Comparison of ENCODE assay signal across 14 cellular contexts in genomic region chr12:120628919-120629318, GRCh38. TPM values are rescaled to one million over a fixed set of nuclear protein-coding genes. Genes with fewer than 3 reads are reported as not detected.
A peak's percentile ranks its signal among the peaks of the same experiment; 100 is the strongest.
DNase-seq lines count a peak whose midpoint lies in the region; ATAC-seq, FAIRE-seq and TF ChIP-seq lines count a peak whose summit lies in the region.
"Had no signal": no experiment of that assay in that cellular context is flagged by ENCODE, and none has a peak within 500 bp of the region (broad histone marks: within the 10 kb centered on the region; RNA-seq: fewer than 3 reads in every experiment).

No MANE protein-coding gene starts in this region.

- H3K79me2 ChIP-seq in HepG2 (ENCODE audit: insufficient read depth, low read length), result no peaks in the 10 kb centered on the region

- no peaks in the 10 kb centered on the region for H3K36me3 Mint-ChIP-seq in activated naive CD4-positive, alpha-beta T cell treated with anti-CD3 and anti-CD28 coated beads, Interleukin-2, amount 50 U/mL, for 72 hours
- no peaks in the 10 kb centered on the region for H3K36me3 Mint-ChIP-seq in activated naive CD4-positive, alpha-beta T cell treated with anti-CD3 and anti-CD28 coated beads, Interleukin-2, amount 10 ng/mL, durations not matched to agents 7 days and 5 days

- H3K36me3 ChIP-seq in HepG2 (replicated peaks in 1 of 2; ENCODE audit: control insufficient read depth in 1 of 2, insufficient read depth in 2 of 2, low read length in 2 of 2), result no peaks in the 10 kb centered on the region
- H3K36me3 ChIP-seq: ascending aorta had no signal

- TF ChIP-seq EP300 in Ishikawa (IDR thresholded peaks at IDR 0.05; ENCODE audit: borderline replicate concordance), result no peak
- TF ChIP-seq EP300 in HepG2 (IDR thresholded peaks at IDR 0.05; ENCODE audit: low read depth in 2 of 2, low read length in 2 of 2), result no peak
- no peak for TF ChIP-seq EP300 in HepG2 (CRISPR knock-in tag; IDR thresholded peaks at IDR 0.05; ENCODE audit: borderline replicate concordance)

- H4K20me1 ChIP-seq in HepG2 (ENCODE audit: insufficient read depth, low read length), result no peaks in the 10 kb centered on the region

- FAIRE-seq in D721Med (lab: Jason Lieb, UNC) (no peak), HepG2 (lab: Jason Lieb, UNC) (peak; percentile 34)
- FAIRE-seq: GM18507 had no signal

- DNase-seq in D721Med (ENCODE audit: insufficient read length, low spot score) (no peak), cardiac fibroblast (ENCODE audit: low read depth in 2 of 2) (no peak), HepG2 (ENCODE audit: low spot score) (peak; percentile 29), GOT3 (lab: John Stamatoyannopoulos, UW) (no peak)
- DNase-seq in activated naive CD4-positive, alpha-beta T cell treated with anti-CD3 and anti-CD28 coated beads, Interleukin-2, amount 50 U/mL, for 72 hours (ENCODE audit: low spot score in 2 of 2), result no peak
- no peak for DNase-seq in activated naive CD4-positive, alpha-beta T cell treated with anti-CD3 and anti-CD28 coated beads, Interleukin-2, amount 10 ng/mL, durations not matched to agents 7 days and 5 days
- DNase-seq in activated CD4-positive, alpha-beta T cell treated with anti-CD3 and anti-CD28 coated beads for 1 hour, result no peak
- DNase-seq: activated CD8-positive, alpha-beta memory T cell treated with anti-CD3 and anti-CD28 coated beads, Interleukin-2, amount 50 U/mL, for 48 hours; NCI-H1105 treated with DMSO at 0.1 percent for 48 hours had no signal

- 1% methylated on average over 4 of the region's 4 CpGs for WGBS in HepG2 (ENCODE audit: low lambda C conversion rate)

- H3K27me3 Mint-ChIP-seq in activated naive CD4-positive, alpha-beta T cell treated with anti-CD3 and anti-CD28 coated beads, Interleukin-2, amount 10 ng/mL, durations not matched to agents 7 days and 5 days, result peaks cover 25% of the 10 kb centered on the region

- intact Hi-C loops in HepG2 (cut with micrococcal nuclease; ENCODE audit: unreplicated experiment), result no loop called here

- no peak overlapping the region for H2AFZ ChIP-seq in HepG2 (ENCODE audit: low read length)

- BruUV-seq in HepG2 (replicated peaks; lab: Mats Ljungman, UMichigan), result no TSS peak

- H3K4me2 ChIP-seq in HepG2 (ENCODE audit: low read depth, low read length), result peak overlapping the region; percentile 29; the same call in 1 of the 2 replicates

- in situ Hi-C loops in HepG2 (cut with HindIII; ENCODE audit: extremely low pct_ligation_motif_present, low pct_unique_long_range_greater_than_20kb), result no loop called here

- no peaks in the 10 kb centered on the region for H3K9me3 ChIP-seq in HepG2 (ENCODE audit: low read length)
- H3K9me3 ChIP-seq: ascending aorta had no signal

- H3K4me1 Mint-ChIP-seq in activated naive CD4-positive, alpha-beta T cell treated with anti-CD3 and anti-CD28 coated beads, Interleukin-2, amount 10 ng/mL, durations not matched to agents 7 days and 5 days, result no peaks in the 10 kb centered on the region

- TF ChIP-seq CTCF in D721Med (IDR thresholded peaks at IDR 0.05; ENCODE audit: insufficient read depth, missing control alignments) (peak; percentile 22), cardiac fibroblast (IDR thresholded peaks at IDR 0.05; ENCODE audit: low read depth, low read length) (peak; percentile 9), HepG2 (CRISPR knock-in tag; IDR thresholded peaks at IDR 0.05) (peak; percentile 78)

- peaks cover 0 to 14% of the 10 kb centered on the region in 2 experiments for H3K27me3 ChIP-seq in HepG2 (ENCODE audit: control insufficient read depth in 1 of 2, insufficient read depth in 2 of 2, low read length in 2 of 2)
- H3K27me3 ChIP-seq: ascending aorta had no signal

- POLR2A ChIA-PET in HepG2 (lab: Yijun Ruan, JAX), result interaction anchor here (1.3 kb wide), 1 partner anchor 21 kb away, joined by 4 read pairs; no protein-coding TSS in a partner anchor

- no peak for TF ChIP-seq POLR2A in HepG2 (IDR thresholded peaks at IDR 0.05; ENCODE audit: insufficient read depth in 1 of 2, low read depth in 2 of 2, low read length in 2 of 2)

- peak; percentile 99 for ATAC-seq in HepG2
- no peak for ATAC-seq in activated naive CD4-positive, alpha-beta T cell treated with anti-CD3 and anti-CD28 coated beads, Interleukin-2, amount 50 U/mL, for 72 hours

- no peak overlapping the region for H3K27ac ChIP-seq in HepG2 (ENCODE audit: extremely low read length, insufficient read depth, low read length)
- H3K27ac ChIP-seq: ascending aorta, HL-60, skin epidermis had no signal

- TF ChIP-seq RAD21 in Ishikawa (IDR thresholded peaks at IDR 0.05; ENCODE audit: low read depth), result 0 out of 2 replicates have a peak, but pooled peaks have one; percentile 16
- peak; percentile 28; the same call in 1 of the 2 replicates for TF ChIP-seq RAD21 in HepG2 (CRISPR knock-in tag; IDR thresholded peaks at IDR 0.05)

- peaks cover 10% of the 10 kb centered on the region; the same call in 1 of the 2 replicates for H3K4me1 ChIP-seq in HepG2 (ENCODE audit: insufficient read depth, low read length)
- H3K4me1 ChIP-seq: ascending aorta had no signal

- H3K4me3 ChIP-seq in cardiac fibroblast (replicated peaks in 1 of 2; ENCODE audit: low read depth in 2 of 2, low read length in 2 of 2), result no peak overlapping the region
- H3K4me3 ChIP-seq in HepG2 (replicated peaks in 1 of 3; ENCODE audit: insufficient read depth in 1 of 3, low read depth in 2 of 3, low read length in 3 of 3), result no peak overlapping the region; a peak in 1 of 6 replicates
- H3K4me3 ChIP-seq: ascending aorta, skin epidermis had no signal

- no peaks in the 10 kb centered on the region for H3K9me3 Mint-ChIP-seq in activated naive CD4-positive, alpha-beta T cell treated with anti-CD3 and anti-CD28 coated beads, Interleukin-2, amount 50 U/mL, for 72 hours
- no peaks in the 10 kb centered on the region for H3K9me3 Mint-ChIP-seq in activated naive CD4-positive, alpha-beta T cell treated with anti-CD3 and anti-CD28 coated beads, Interleukin-2, amount 10 ng/mL, durations not matched to agents 7 days and 5 days

- CTCF ChIA-PET in HepG2 (lab: Yijun Ruan, JAX; ENCODE audit: low intra/inter-chr PET ratio, low total read pairs), result no interaction called here
- CTCF ChIA-PET in activated naive CD4-positive, alpha-beta T cell treated with anti-CD3 and anti-CD28 coated beads, Interleukin-2, amount 10 ng/mL, durations not matched to agents 7 days and 5 days (lab: Charles Lee), result interaction anchor here (0.7 to 2.2 kb wide), 4 partner anchors 20 to 388 kb away, joined by 3 to 7 read pairs (median 3); partner anchors contain the start of gene C12orf43

- H3K27ac Mint-ChIP-seq in activated naive CD4-positive, alpha-beta T cell treated with anti-CD3 and anti-CD28 coated beads, Interleukin-2, amount 50 U/mL, for 72 hours, result no peak overlapping the region
- no peak overlapping the region for H3K27ac Mint-ChIP-seq in activated naive CD4-positive, alpha-beta T cell treated with anti-CD3 and anti-CD28 coated beads, Interleukin-2, amount 10 ng/mL, durations not matched to agents 7 days and 5 days

- H3K4me3 Mint-ChIP-seq in activated naive CD4-positive, alpha-beta T cell treated with anti-CD3 and anti-CD28 coated beads, Interleukin-2, amount 10 ng/mL, durations not matched to agents 7 days and 5 days, result no peak overlapping the region

- H3K9ac ChIP-seq in HepG2 (ENCODE audit: insufficient read depth, low read depth, low read length), result no peak overlapping the region

RNA-seq across cellular contexts. Expression of gene CABP1, which starts 11.5 kb away (rescaled TPM):
- not detected in 2 replicates for total RNA-seq in HepG2 (2016; rRNA removed; fragmentation: Illumina TruSeq; extraction: Trizol)
- not detected in 2 replicates for total RNA-seq in HepG2 (2016; cell fraction: cytosol; rRNA removed; fragmentation: Illumina TruSeq; extraction: Trizol; ENCODE audit: low read depth)
- total RNA-seq in HepG2 (2016; cell fraction: insoluble cytoplasmic fraction; rRNA removed; fragmentation: Illumina TruSeq; extraction: Trizol), result not detected in 2 replicates
- total RNA-seq in HepG2 (2016; cell fraction: membrane; rRNA removed; fragmentation: Illumina TruSeq; extraction: Trizol), result not detected in 2 replicates
- total RNA-seq in HepG2 (2016; cell fraction: nucleus; rRNA removed; fragmentation: Illumina TruSeq; extraction: Trizol), result not detected in 2 replicates
- not detected in 2 replicates for polyA plus RNA-seq in HepG2 (2011; rRNA removed)
- 0.03 and 0.04 TPM in 2 replicates for polyA plus RNA-seq in HepG2 (2011; cell fraction: cytosol; rRNA removed)
- polyA plus RNA-seq in HepG2 (2011; cell fraction: nucleus; rRNA removed), result not detected in 2 replicates
- 0.07 TPM in 1 of 2 replicates, not detected in the other for polyA plus RNA-seq in HepG2 (2012)
- polyA plus RNA-seq in HepG2 (2016; cell fraction: cytosol; fragmentation: Illumina TruSeq; extraction: Trizol; ENCODE audit: low read depth), result not detected in 2 replicates
- polyA plus RNA-seq in HepG2 (2016; cell fraction: insoluble cytoplasmic fraction; fragmentation: Illumina TruSeq; extraction: Trizol; ENCODE audit: low read depth), result not detected in 2 replicates
- polyA plus RNA-seq in HepG2 (2016; cell fraction: membrane; fragmentation: Illumina TruSeq; extraction: Trizol; ENCODE audit: low read depth), result not detected in 2 replicates
- polyA plus RNA-seq in HepG2 (2016; cell fraction: nucleus; fragmentation: Illumina TruSeq; extraction: Trizol; ENCODE audit: insufficient read depth, low read depth), result not detected in 2 replicates
- polyA minus RNA-seq in HepG2 (2011; rRNA and poly(A)+ RNA removed; ENCODE audit: low replicate concordance), result 0.22 TPM in 1 of 2 replicates, not detected in the other
- polyA minus RNA-seq in HepG2 (2011; cell fraction: cytosol; rRNA and poly(A)+ RNA removed), result not detected in 2 replicates
- polyA minus RNA-seq in HepG2 (2011; cell fraction: nucleus; rRNA and poly(A)+ RNA removed), result not detected in 2 replicates
- total RNA-seq in activated naive CD4-positive, alpha-beta T cell treated with anti-CD3 and anti-CD28 coated beads, Interleukin-2, amount 50 U/mL, for 72 hours, result 1 to 10 TPM in 1 of 2 donors, not detected in 1; 3.0 TPM

RNA-seq across cellular contexts. Expression of gene POP5, which starts 47.7 kb away (rescaled TPM):
- total RNA-seq in HepG2 (2016; rRNA removed; fragmentation: Illumina TruSeq; extraction: Trizol), result 54.3 and 61.3 TPM in 2 replicates
- total RNA-seq in HepG2 (2016; cell fraction: cytosol; rRNA removed; fragmentation: Illumina TruSeq; extraction: Trizol; ENCODE audit: low read depth), result 9.2 and 10.3 TPM in 2 replicates
- total RNA-seq in HepG2 (2016; cell fraction: insoluble cytoplasmic fraction; rRNA removed; fragmentation: Illumina TruSeq; extraction: Trizol), result 59.2 and 60.3 TPM in 2 replicates
- total RNA-seq in HepG2 (2016; cell fraction: membrane; rRNA removed; fragmentation: Illumina TruSeq; extraction: Trizol), result 18.4 and 20.5 TPM in 2 replicates
- total RNA-seq in HepG2 (2016; cell fraction: nucleus; rRNA removed; fragmentation: Illumina TruSeq; extraction: Trizol), result 45.0 and 46.6 TPM in 2 replicates
- polyA plus RNA-seq in HepG2 (2011; rRNA removed), result 43.4 and 45.6 TPM in 2 replicates
- 45.5 and 48.2 TPM in 2 replicates for polyA plus RNA-seq in HepG2 (2011; cell fraction: cytosol; rRNA removed)
- 40.9 and 54.0 TPM in 2 replicates for polyA plus RNA-seq in HepG2 (2011; cell fraction: nucleus; rRNA removed)
- 20.8 and 21.7 TPM in 2 replicates for polyA plus RNA-seq in HepG2 (2012)
- 9.2 and 9.4 TPM in 2 replicates for polyA plus RNA-seq in HepG2 (2016; cell fraction: cytosol; fragmentation: Illumina TruSeq; extraction: Trizol; ENCODE audit: low read depth)
- polyA plus RNA-seq in HepG2 (2016; cell fraction: insoluble cytoplasmic fraction; fragmentation: Illumina TruSeq; extraction: Trizol; ENCODE audit: low read depth), result 54.6 and 56.2 TPM in 2 replicates
- polyA plus RNA-seq in HepG2 (2016; cell fraction: membrane; fragmentation: Illumina TruSeq; extraction: Trizol; ENCODE audit: low read depth), result 15.0 and 15.5 TPM in 2 replicates
- 87.8 and 95.7 TPM in 2 replicates for polyA plus RNA-seq in HepG2 (2016; cell fraction: nucleus; fragmentation: Illumina TruSeq; extraction: Trizol; ENCODE audit: insufficient read depth, low read depth)
- 17.2 and 66.7 TPM in 2 replicates for polyA minus RNA-seq in HepG2 (2011; rRNA and poly(A)+ RNA removed; ENCODE audit: low replicate concordance)
- polyA minus RNA-seq in HepG2 (2011; cell fraction: cytosol; rRNA and poly(A)+ RNA removed), result 7.9 and 13.5 TPM in 2 replicates
- polyA minus RNA-seq in HepG2 (2011; cell fraction: nucleus; rRNA and poly(A)+ RNA removed), result 13.8 and 16.9 TPM in 2 replicates
- total RNA-seq in activated naive CD4-positive, alpha-beta T cell treated with anti-CD3 and anti-CD28 coated beads, Interleukin-2, amount 50 U/mL, for 72 hours, result 10 to 100 TPM; 34.7 to 51.5 TPM

RNA-seq across cellular contexts. Expression of gene MLEC, which starts 58.0 kb away (rescaled TPM):
- 95.5 and 156 TPM in 2 replicates for total RNA-seq in HepG2 (2016; rRNA removed; fragmentation: Illumina TruSeq; extraction: Trizol)
- 31.1 and 43.3 TPM in 2 replicates for total RNA-seq in HepG2 (2016; cell fraction: cytosol; rRNA removed; fragmentation: Illumina TruSeq; extraction: Trizol; ENCODE audit: low read depth)
- 92.5 and 153 TPM in 2 replicates for total RNA-seq in HepG2 (2016; cell fraction: insoluble cytoplasmic fraction; rRNA removed; fragmentation: Illumina TruSeq; extraction: Trizol)
- 74.8 and 84.9 TPM in 2 replicates for total RNA-seq in HepG2 (2016; cell fraction: membrane; rRNA removed; fragmentation: Illumina TruSeq; extraction: Trizol)
- total RNA-seq in HepG2 (2016; cell fraction: nucleus; rRNA removed; fragmentation: Illumina TruSeq; extraction: Trizol), result 133 and 164 TPM in 2 replicates
- polyA plus RNA-seq in HepG2 (2011; rRNA removed), result 35.3 and 49.8 TPM in 2 replicates
- polyA plus RNA-seq in HepG2 (2011; cell fraction: cytosol; rRNA removed), result 26.8 and 37.8 TPM in 2 replicates
- polyA plus RNA-seq in HepG2 (2011; cell fraction: nucleus; rRNA removed), result 18.9 and 25.8 TPM in 2 replicates
- polyA plus RNA-seq in HepG2 (2012), result 53.8 and 55.5 TPM in 2 replicates
- 50.6 and 60.4 TPM in 2 replicates for polyA plus RNA-seq in HepG2 (2016; cell fraction: cytosol; fragmentation: Illumina TruSeq; extraction: Trizol; ENCODE audit: low read depth)
- 79.3 and 82.1 TPM in 2 replicates for polyA plus RNA-seq in HepG2 (2016; cell fraction: insoluble cytoplasmic fraction; fragmentation: Illumina TruSeq; extraction: Trizol; ENCODE audit: low read depth)
- 61.3 and 75.0 TPM in 2 replicates for polyA plus RNA-seq in HepG2 (2016; cell fraction: membrane; fragmentation: Illumina TruSeq; extraction: Trizol; ENCODE audit: low read depth)
- polyA plus RNA-seq in HepG2 (2016; cell fraction: nucleus; fragmentation: Illumina TruSeq; extraction: Trizol; ENCODE audit: insufficient read depth, low read depth), result 177 and 196 TPM in 2 replicates
- polyA minus RNA-seq in HepG2 (2011; rRNA and poly(A)+ RNA removed; ENCODE audit: low replicate concordance), result 39.9 and 58.9 TPM in 2 replicates
- polyA minus RNA-seq in HepG2 (2011; cell fraction: cytosol; rRNA and poly(A)+ RNA removed), result 37.0 and 60.4 TPM in 2 replicates
- polyA minus RNA-seq in HepG2 (2011; cell fraction: nucleus; rRNA and poly(A)+ RNA removed), result 19.3 and 30.8 TPM in 2 replicates
- 10 to 100 TPM; 51.0 to 89.9 TPM for total RNA-seq in activated naive CD4-positive, alpha-beta T cell treated with anti-CD3 and anti-CD28 coated beads, Interleukin-2, amount 50 U/mL, for 72 hours

Comparison
In these comparisons a context has a peak if more than half of its experiments do, and no peak if none do; other contexts are left out.
1. CTCF ChIP-seq: peak in every context shown above with its lines; median percentile 78 in HepG2; 22 in D721Med; 9 in cardiac fibroblast.